Comparison of ENCODE assay signal across 27 cellular contexts in genomic region chr20:46122516-46123481, GRCh38. TPM values are rescaled to one million over a fixed set of nuclear protein-coding genes. Genes with fewer than 3 reads are reported as not detected.
DNase-seq lines count a peak whose midpoint lies in the region; FAIRE-seq and TF ChIP-seq lines count a peak whose summit lies in the region.
"Had no signal": no experiment of that assay in that cellular context is flagged by ENCODE, and none has a peak within 500 bp of the region (broad histone marks: within the 10 kb centered on the region; RNA-seq: fewer than 3 reads in every experiment).

No MANE protein-coding gene starts in this region.

- H3K9me3 ChIP-seq in OCI-LY3 (ENCODE audit: insufficient read depth, low read length), result no peaks in the 10 kb centered on the region
- no peaks in the 10 kb centered on the region for H3K9me3 ChIP-seq in endodermal cell (ENCODE audit: control insufficient read depth, low read length)
- H3K9me3 ChIP-seq: esophagus squamous epithelium, tibial nerve had no signal

- H3K36me3 ChIP-seq in OCI-LY3 (replicated peaks; ENCODE audit: low read depth, low read length) (peaks cover 84% of the 10 kb centered on the region), endodermal cell (ENCODE audit: control insufficient read depth, insufficient read depth, low read length) (no peaks in the 10 kb centered on the region)

- H3K9ac ChIP-seq in OCI-LY3 (ENCODE audit: low read length), result peak overlapping the region; percentile 98; the same call in 1 of the 2 replicates
- H3K9ac ChIP-seq in endodermal cell (ENCODE audit: extremely low read depth, low read length, poor library complexity, severe bottlenecking), result no peak overlapping the region

- H3K4me1 Mint-ChIP-seq in endodermal cell, result peaks cover 2% of the 10 kb centered on the region
- H3K4me1 Mint-ChIP-seq in progenitor cell of endocrine pancreas (ENCODE audit: low read depth), result peaks cover 2% of the 10 kb centered on the region

- no peak for DNase-seq in GM12891 (ENCODE audit: insufficient read length, low spot score)
- peak; percentile 13 for DNase-seq in endodermal cell
- DNase-seq in posterior vena cava (ENCODE audit: low spot score), result peak; percentile 74
- no peak for DNase-seq in Ammon's horn (ENCODE audit: low spot score)
- DNase-seq in NOMO-1 (lab: John Stamatoyannopoulos, UW; ENCODE audit: unreplicated experiment in 2 of 2), result no peak
- DNase-seq in progenitor cell of endocrine pancreas (ENCODE audit: low spot score, unreplicated experiment), result no peak
- DNase-seq: activated CD4-positive, alpha-beta T cell treated with anti-CD3 and anti-CD28 coated beads for 36 hours; activated CD8-positive, alpha-beta T cell treated with anti-CD3 and anti-CD28 coated beads, Interleukin-2, amount 10 ng/mL, durations not matched to agents 7 days and 5 days; activated naive CD4-positive, alpha-beta T cell; activated T-cell treated with anti-CD3 and anti-CD28 coated beads, Interleukin-2, amount 50 U/mL, for 1 hour; DMS79; esophagus squamous epithelium; foreskin melanocyte; GDM1; left cardiac atrium; NCI-H146; NCI-H446 treated with DMSO at 0.1 percent for 48 hours; NCI-H82 had no signal

- peak overlapping the region; percentile 73 for H3K4me2 ChIP-seq in OCI-LY3 (ENCODE audit: low read length)
- H3K4me2 ChIP-seq: GM23338, hepatocyte had no signal

- H3K27ac ChIP-seq in OCI-LY3 (ENCODE audit: low read length), result peak overlapping the region; percentile 94
- no peak overlapping the region for H3K27ac ChIP-seq in endodermal cell (ENCODE audit: low read depth, low read length)
- H3K27ac ChIP-seq: C4-2B, esophagus squamous epithelium, hepatocyte had no signal

- H3K36me3 Mint-ChIP-seq in endodermal cell (ENCODE audit: low read depth) (peaks cover 4% of the 10 kb centered on the region), progenitor cell of endocrine pancreas (ENCODE audit: insufficient read depth) (no peaks in the 10 kb centered on the region)

- no peak for FAIRE-seq in GM12891 (lab: Jason Lieb, UNC)
- FAIRE-seq: colon had no signal

- H3K4me3 ChIP-seq in OCI-LY3 (ENCODE audit: low read length), result no peak overlapping the region
- H3K4me3 ChIP-seq in endodermal cell (ENCODE audit: low read length), result no peak overlapping the region
- H3K4me3 ChIP-seq: esophagus squamous epithelium, GM23338, hepatocyte, tibial nerve had no signal

- H2AFZ ChIP-seq in OCI-LY3 (ENCODE audit: low read depth, low read length), result no peak overlapping the region
- H2AFZ ChIP-seq: GM23338, hepatocyte had no signal

- H3K27me3 Mint-ChIP-seq in endodermal cell (ENCODE audit: insufficient read depth), result peaks cover 7% of the 10 kb centered on the region
- H3K27me3 Mint-ChIP-seq in progenitor cell of endocrine pancreas, result peaks cover 11% of the 10 kb centered on the region

- H3K79me2 ChIP-seq in OCI-LY3 (ENCODE audit: low read length), result peaks cover 84% of the 10 kb centered on the region
- H3K79me2 ChIP-seq: hepatocyte had no signal

- H4K20me1 ChIP-seq in OCI-LY3 (ENCODE audit: insufficient read depth, low read length), result peaks cover 85% of the 10 kb centered on the region

- no peaks in the 10 kb centered on the region for H3K9me3 Mint-ChIP-seq in endodermal cell
- H3K9me3 Mint-ChIP-seq in progenitor cell of endocrine pancreas (ENCODE audit: low read depth), result no peaks in the 10 kb centered on the region
- H3K9me3 Mint-ChIP-seq: GM23338, HFFc6, neural crest cell had no signal

- H3K27me3 ChIP-seq in OCI-LY3 (ENCODE audit: low read depth, low read length) (no peaks in the 10 kb centered on the region), endodermal cell (ENCODE audit: control insufficient read depth, insufficient read depth, low read length, poor library complexity, severe bottlenecking) (no peaks in the 10 kb centered on the region)
- H3K27me3 ChIP-seq: esophagus squamous epithelium, tibial nerve had no signal

- H3K4me3 Mint-ChIP-seq in endodermal cell (no peak overlapping the region), progenitor cell of endocrine pancreas (ENCODE audit: low read depth) (no peak overlapping the region)
- H3K4me3 Mint-ChIP-seq: activated CD4-positive, alpha-beta T cell treated with anti-CD3 and anti-CD28 coated beads for 36 hours; activated CD8-positive, alpha-beta T cell treated with anti-CD3 and anti-CD28 coated beads, Interleukin-2, amount 10 ng/mL, durations not matched to agents 7 days and 5 days; GM23338; neural crest cell had no signal

- WGBS in endodermal cell (ENCODE audit: insufficient coverage in 1 of 2, insufficient read length in 1 of 2), 2 experiments, result 90 to 91% methylated on average over 7 to 15 of the region's 15 CpGs

- H3K27ac Mint-ChIP-seq in endodermal cell (no peak overlapping the region), progenitor cell of endocrine pancreas (no peak overlapping the region)
- H3K27ac Mint-ChIP-seq: activated CD4-positive, alpha-beta T cell treated with anti-CD3 and anti-CD28 coated beads for 36 hours; activated CD8-positive, alpha-beta T cell treated with anti-CD3 and anti-CD28 coated beads, Interleukin-2, amount 10 ng/mL, durations not matched to agents 7 days and 5 days; GM23338; HFFc6 had no signal

- TF ChIP-seq POLR2A in GM12891 (IDR thresholded peaks at IDR 0.05; ENCODE audit: low read depth, low read length), result 0 out of 2 replicates have a peak, but pooled peaks have one; percentile 24

- no peak for TF ChIP-seq CTCF in OCI-LY3 (IDR thresholded peaks at IDR 0.05; ENCODE audit: low read depth, low read length)
- no peak for TF ChIP-seq CTCF in endodermal cell (conservative IDR thresholded peaks at IDR 0.05)
- TF ChIP-seq CTCF in progenitor cell of endocrine pancreas (IDR thresholded peaks at IDR 0.05; ENCODE audit: unreplicated experiment), result no peak

- H3K4me1 ChIP-seq in OCI-LY3 (ENCODE audit: low read length) (peaks cover 54% of the 10 kb centered on the region), endodermal cell (ENCODE audit: control insufficient read depth, insufficient read depth, low read length) (no peaks in the 10 kb centered on the region)
- H3K4me1 ChIP-seq: Caco-2 had no signal

- intact Hi-C loops in posterior vena cava (cut with DNase I), result no loop called here

TF ChIP-seq in GM12891, 5 proteins besides CTCF, POLR2A, EP300 and RAD21:
- TF ChIP-seq PAX5 (IDR thresholded peaks at IDR 0.05; ENCODE audit: insufficient read depth, low read length, severe bottlenecking) (no peak), POU2F2 (IDR thresholded peaks at IDR 0.05; ENCODE audit: low read depth, low read length) (no peak), POLR2AphosphoS5 (IDR thresholded peaks at IDR 0.05; ENCODE audit: low read depth, low read length) (no peak), TAF1 (IDR thresholded peaks at IDR 0.05; ENCODE audit: low read depth, low read length) (no peak), SPI1 (IDR thresholded peaks at IDR 0.05; ENCODE audit: low read depth, low read length) (no peak)

RNA-seq across cellular contexts. Expression of gene CD40, which starts 4.7 kb away (rescaled TPM):
- polyA plus RNA-seq in GM12891 (2012; ENCODE audit: low read depth, missing spikeins), result 130 TPM
- total RNA-seq in endodermal cell (10 to 100 TPM in 1 of 2 donors, 1 to 10 TPM in 1; 9.0 to 16.4 TPM), posterior vena cava (10 to 100 TPM in 1 of 2 donors, 1 to 10 TPM in 1; 9.6 to 11.3 TPM), progenitor cell of endocrine pancreas (1.5 and 2.2 TPM in 2 replicates)
- 5.4 TPM for polyA plus RNA-seq in endodermal cell (2013, experiment 1 of 2)
- polyA plus RNA-seq in endodermal cell (2013, experiment 2 of 2), result 5.1 TPM
- total RNA-seq: Caco-2 had no signal

RNA-seq across cellular contexts. Expression of gene NCOA5, which starts 33.0 kb away (rescaled TPM):
- polyA plus RNA-seq in GM12891 (2012; ENCODE audit: low read depth, missing spikeins), result 13.5 TPM
- total RNA-seq in endodermal cell (10 to 100 TPM; 19.3 to 28.7 TPM), posterior vena cava (10 to 100 TPM; 18.7 to 20.4 TPM), progenitor cell of endocrine pancreas (52.5 and 58.7 TPM in 2 replicates)
- 26.8 TPM for polyA plus RNA-seq in endodermal cell (2013, experiment 1 of 2)
- polyA plus RNA-seq in endodermal cell (2013, experiment 2 of 2), result 25.4 TPM

Comparison
In these comparisons a context has a peak if more than half of its experiments do, and no peak if none do; other contexts are left out.
1. DNase-seq: peak in endodermal cell (single experiment) and posterior vena cava (single experiment); none in GM12891 (single experiment), Ammon's horn (single experiment), NOMO-1 (0 of 2) and progenitor cell of endocrine pancreas (single experiment).